ENCODE assay signal across 16 cellular contexts in genomic region chr22:20586403-20586745, GRCh38.
DNase-seq lines count a peak whose midpoint lies in the region; ATAC-seq, FAIRE-seq and TF ChIP-seq lines count a peak whose summit lies in the region.
"Had no signal": no experiment of that assay in that cellular context is flagged by ENCODE, and none has a peak within 500 bp of the region (broad histone marks: within the 10 kb centered on the region; RNA-seq: fewer than 3 reads in every experiment).

No MANE protein-coding gene starts in this region.

- H3K4me3 ChIP-seq in right lobe of liver (no peak overlapping the region), HepG2 (replicated peaks in 1 of 3; ENCODE audit: insufficient read depth in 1 of 3, low read depth in 2 of 3, low read length in 3 of 3) (no peak overlapping the region), osteoblast (ENCODE audit: insufficient read depth, low read length) (no peak overlapping the region), body of pancreas (no peak overlapping the region), SK-N-SH (ENCODE audit: low read depth in 2 of 2, low read length in 1 of 2) (no peak overlapping the region)
- H3K4me3 ChIP-seq: GM12878, GM23248 had no signal

- in situ Hi-C loops in HepG2 (cut with HindIII; ENCODE audit: extremely low pct_ligation_motif_present, low pct_unique_long_range_greater_than_20kb), result no loop called here

- H3K79me2 ChIP-seq in HepG2 (ENCODE audit: insufficient read depth, low read length) (no peaks in the 10 kb centered on the region), osteoblast (ENCODE audit: insufficient read depth, low read length) (peaks cover 17% of the 10 kb centered on the region), SK-N-SH (ENCODE audit: insufficient read depth) (no peaks in the 10 kb centered on the region)

- POLR2A ChIA-PET in HepG2 (lab: Yijun Ruan, JAX) (no interaction called here), SK-N-SH (lab: Yijun Ruan, JAX) (no interaction called here)

- TF ChIP-seq POLR2A in right lobe of liver (IDR thresholded peaks at IDR 0.05) (no peak), HepG2 (IDR thresholded peaks at IDR 0.05; ENCODE audit: insufficient read depth in 1 of 2, low read depth in 2 of 2, low read length in 2 of 2) (no peak), body of pancreas (IDR thresholded peaks at IDR 0.05) (no peak)

- H3K27ac ChIP-seq in right lobe of liver, result no peak overlapping the region
- no peak overlapping the region for H3K27ac ChIP-seq in HepG2 (ENCODE audit: extremely low read length, insufficient read depth, low read length)
- no peak overlapping the region for H3K27ac ChIP-seq in osteoblast (ENCODE audit: low read depth, low read length)
- no peak overlapping the region for H3K27ac ChIP-seq in body of pancreas
- H3K27ac ChIP-seq in SK-N-SH (ENCODE audit: low read depth in 2 of 2, low read length in 1 of 2), result peak overlapping the region in 1 of 2 experiments; percentile 93; a peak in 1 of 4 replicates
- H3K27ac ChIP-seq: GM23248 had no signal

- no peaks in the 10 kb centered on the region for H3K4me1 ChIP-seq in right lobe of liver
- H3K4me1 ChIP-seq in HepG2 (ENCODE audit: insufficient read depth, low read length), result no peaks in the 10 kb centered on the region
- H3K4me1 ChIP-seq in osteoblast (ENCODE audit: insufficient read depth, low read length), result no peaks in the 10 kb centered on the region
- H3K4me1 ChIP-seq in body of pancreas, result no peaks in the 10 kb centered on the region
- peaks cover 0 to 56% of the 10 kb centered on the region in 2 experiments; a peak in 1 of 4 replicates for H3K4me1 ChIP-seq in SK-N-SH (ENCODE audit: control insufficient read depth in 1 of 2, insufficient read depth in 2 of 2, low read depth in 1 of 2, low read length in 1 of 2)

- H3K9me2 ChIP-seq in SK-N-SH, result no peaks in the 10 kb centered on the region

- CTCF ChIA-PET in HepG2 (lab: Yijun Ruan, JAX; ENCODE audit: low intra/inter-chr PET ratio, low total read pairs) (no interaction called here), SK-N-SH (lab: Yijun Ruan, JAX) (interaction anchor here (16.6 kb wide), 1 partner anchor 20 kb away, joined by 180 read pairs; no protein-coding TSS in a partner anchor)

- H3K27me3 ChIP-seq in right lobe of liver (no peaks in the 10 kb centered on the region), HepG2 (ENCODE audit: control insufficient read depth in 1 of 2, insufficient read depth in 2 of 2, low read length in 2 of 2) (peaks cover 0 to 3% of the 10 kb centered on the region in 2 experiments; a peak in 2 of 5 replicates), osteoblast (ENCODE audit: insufficient read depth, low read length) (no peaks in the 10 kb centered on the region), body of pancreas (no peaks in the 10 kb centered on the region), SK-N-SH (ENCODE audit: insufficient read depth) (no peaks in the 10 kb centered on the region)

- H2AFZ ChIP-seq in HepG2 (ENCODE audit: low read length) (no peak overlapping the region), osteoblast (ENCODE audit: low read length) (no peak overlapping the region), SK-N-SH (ENCODE audit: low read depth) (no peak overlapping the region)
- H2AFZ ChIP-seq: GM23248 had no signal

- no peak for TF ChIP-seq CTCF in right lobe of liver (IDR thresholded peaks at IDR 0.05)
- no peak for TF ChIP-seq CTCF in HepG2 (CRISPR knock-in tag; IDR thresholded peaks at IDR 0.05)
- TF ChIP-seq CTCF in osteoblast (IDR thresholded peaks at IDR 0.05; ENCODE audit: extremely low read depth, low read depth, low read length), result no peak
- no peak for TF ChIP-seq CTCF in body of pancreas (IDR thresholded peaks at IDR 0.05)
- TF ChIP-seq CTCF in SK-N-SH (IDR thresholded peaks at IDR 0.05), result no peak

- peaks cover 7% of the 10 kb centered on the region for H3F3A ChIP-seq in SK-N-SH (replicated peaks; ENCODE audit: insufficient read depth)

- DNase-seq in right lobe of liver (peak in 2 of 3 donors; percentile 18 to 37), HepG2 (ENCODE audit: low spot score) (no peak), osteoblast (ENCODE audit: insufficient read length, low spot score, missing footprints) (peak; percentile 32), body of pancreas (no peak), SK-N-SH (no peak)
- DNase-seq: Calu3; CD4-positive, alpha-beta T cell; DMS79; GM23248 had no signal

- no peak for FAIRE-seq in HepG2 (lab: Jason Lieb, UNC)
- FAIRE-seq: A204.1, GM12878, GM18507, H54 had no signal

- ATAC-seq in right lobe of liver (no peak), HepG2 (no peak), esophagus mucosa (peak; percentile 6), body of pancreas (no peak), HG02763 (IDR thresholded peaks at IDR 0.05; ENCODE audit: unreplicated experiment) (no peak)
- ATAC-seq: GM12878, HCT116 had no signal

- BruUV-seq in HepG2 (replicated peaks; lab: Mats Ljungman, UMichigan), result no TSS peak

- H3K9me3 ChIP-seq in right lobe of liver (no peaks in the 10 kb centered on the region), HepG2 (ENCODE audit: low read length) (no peaks in the 10 kb centered on the region), osteoblast (ENCODE audit: low read depth, low read length) (no peaks in the 10 kb centered on the region), body of pancreas (no peaks in the 10 kb centered on the region), SK-N-SH (no peaks in the 10 kb centered on the region)

- WGBS in right lobe of liver (ENCODE audit: insufficient coverage, low coverage, low lambda C conversion rate, missing lambda C conversion rate), result no CpG with 5 or more reads among the region's 22 CpGs
- WGBS in HepG2 (ENCODE audit: low lambda C conversion rate), result 96% methylated on average over 5 of the region's 22 CpGs
- 93% methylated on average over 6 to 20 of the region's 22 CpGs for WGBS in body of pancreas, 2 donors
- WGBS in SK-N-SH (ENCODE audit: low lambda C conversion rate), result 100% methylated on average over 7 of the region's 22 CpGs

- no peak for TF ChIP-seq RAD21 in HepG2 (CRISPR knock-in tag; IDR thresholded peaks at IDR 0.05)
- TF ChIP-seq RAD21 in SK-N-SH (IDR thresholded peaks at IDR 0.05; ENCODE audit: low read length), result no peak

- intact Hi-C loops in right lobe of liver (cut with DNase I) (no loop called here), HepG2 (cut with micrococcal nuclease; ENCODE audit: unreplicated experiment) (no loop called here), body of pancreas (cut with DNase I) (no loop called here)

- H3K4me2 ChIP-seq in HepG2 (ENCODE audit: low read depth, low read length) (no peak overlapping the region), osteoblast (ENCODE audit: insufficient read depth, low read length) (no peak overlapping the region), SK-N-SH (no peak overlapping the region)

- TF ChIP-seq EP300 in HepG2 (IDR thresholded peaks at IDR 0.05; ENCODE audit: low read depth in 2 of 2, low read length in 2 of 2), result no peak
- TF ChIP-seq EP300 in HepG2 (CRISPR knock-in tag; IDR thresholded peaks at IDR 0.05; ENCODE audit: borderline replicate concordance), result no peak
- no peak for TF ChIP-seq EP300 in SK-N-SH (IDR thresholded peaks at IDR 0.05; ENCODE audit: borderline replicate concordance in 1 of 2, low read depth in 1 of 2, low read length in 1 of 2)

- H3K36me3 ChIP-seq in right lobe of liver, result peaks cover 0 to 50% (median 16%) of the 10 kb centered on the region in 4 donors
- H3K36me3 ChIP-seq in HepG2 (replicated peaks in 1 of 2; ENCODE audit: control insufficient read depth in 1 of 2, insufficient read depth in 2 of 2, low read length in 2 of 2), result peaks cover 30 to 51% of the 10 kb centered on the region in 2 experiments
- peaks cover 48% of the 10 kb centered on the region for H3K36me3 ChIP-seq in osteoblast (ENCODE audit: insufficient read depth, low read length)
- peaks cover 19 to 29% of the 10 kb centered on the region in 2 donors for H3K36me3 ChIP-seq in body of pancreas (replicated peaks in 1 of 2; ENCODE audit: insufficient read depth in 1 of 2, low read depth in 2 of 2)
- H3K36me3 ChIP-seq in SK-N-SH (replicated peaks in 1 of 2; ENCODE audit: control insufficient read depth in 1 of 2, insufficient read depth in 2 of 2, low read length in 1 of 2), result peaks cover 4 to 57% of the 10 kb centered on the region in 2 experiments

- H3K9ac ChIP-seq in HepG2 (ENCODE audit: insufficient read depth, low read depth, low read length), result no peak overlapping the region
- H3K9ac ChIP-seq in SK-N-SH, result no peak overlapping the region
- H3K9ac ChIP-seq: GM23248 had no signal

- H4K20me1 ChIP-seq in HepG2 (ENCODE audit: insufficient read depth, low read length), result no peaks in the 10 kb centered on the region
- H4K20me1 ChIP-seq in osteoblast (ENCODE audit: insufficient read depth, low read length), result peaks cover 19% of the 10 kb centered on the region
- H4K20me1 ChIP-seq in SK-N-SH (ENCODE audit: insufficient read depth), result peaks cover 18% of the 10 kb centered on the region

TF ChIP-seq in SK-N-SH, 30 proteins besides CTCF, POLR2A, EP300 and RAD21 (continues in another document):
- TF ChIP-seq USF1 (IDR thresholded peaks at IDR 0.05; ENCODE audit: borderline replicate concordance, low read depth) (no peak), FOXM1 (IDR thresholded peaks at IDR 0.05; ENCODE audit: low read depth) (no peak), JUND (IDR thresholded peaks at IDR 0.05) (no peak), USF2 (IDR thresholded peaks at IDR 0.05; ENCODE audit: borderline replicate concordance, low read depth, low read length) (no peak), RFX5 (IDR thresholded peaks at IDR 0.05; ENCODE audit: low read length) (no peak), FOSL2 (IDR thresholded peaks at IDR 0.05; ENCODE audit: borderline replicate concordance, low read depth) (no peak), ELF1 (IDR thresholded peaks at IDR 0.05) (no peak), TEAD4 (IDR thresholded peaks at IDR 0.05; ENCODE audit: borderline replicate concordance, insufficient read depth) (no peak)

Comparison
In these comparisons a context has a peak if more than half of its experiments do, and no peak if none do; other contexts are left out.
1. DNase-seq: peak in right lobe of liver (2 of 3) and osteoblast (single experiment); none in HepG2 (single experiment), body of pancreas (0 of 4) and SK-N-SH (single experiment).